ENCODE assay signal across 8 cellular contexts in the genomic region with DNA sequence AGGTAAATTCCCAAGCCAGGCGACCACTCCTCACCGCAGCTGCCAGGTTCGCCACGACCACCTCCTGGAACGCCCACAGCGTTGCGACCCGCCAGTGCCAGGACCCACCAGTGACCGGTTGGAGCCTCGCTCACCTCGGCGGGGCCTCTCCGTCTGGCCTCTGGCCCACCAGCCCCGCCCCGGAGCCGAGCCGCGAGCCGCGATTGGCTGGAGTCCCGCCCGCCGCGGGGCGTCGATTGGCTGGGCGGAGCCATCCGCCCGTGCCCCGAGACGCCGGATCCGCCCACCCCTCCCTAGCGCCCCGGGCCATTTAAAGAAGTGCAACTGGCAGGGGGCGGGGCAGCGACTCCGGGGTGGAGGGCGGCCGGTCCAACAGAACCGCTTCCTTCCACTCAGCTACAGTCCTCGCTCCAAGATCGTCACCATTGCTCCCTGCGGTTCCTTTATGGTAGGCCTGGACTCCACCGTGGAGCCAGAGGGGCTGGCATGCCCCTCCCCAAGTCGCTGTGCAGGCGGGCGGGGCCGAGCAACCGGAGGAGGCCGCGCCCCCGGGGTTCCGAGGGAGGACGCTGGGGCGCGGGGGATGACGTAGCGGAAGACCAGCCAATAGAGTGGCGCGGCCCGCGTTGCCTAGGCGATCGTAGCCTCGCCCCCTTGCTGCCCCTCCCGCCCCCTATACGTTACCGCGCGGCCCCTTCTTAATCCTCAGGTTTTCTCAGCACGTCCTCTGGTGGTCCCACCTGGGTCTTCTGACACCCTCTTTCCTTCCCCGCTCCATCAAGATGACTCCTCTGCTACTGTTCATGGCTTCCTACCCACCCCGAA. TPM values are rescaled to one million over a fixed set of nuclear protein-coding genes. Genes with fewer than 3 reads are reported as not detected.
DNase-seq lines count a peak whose midpoint lies in the region; ATAC-seq and TF ChIP-seq lines count a peak whose summit lies in the region.

A gene with protein sequence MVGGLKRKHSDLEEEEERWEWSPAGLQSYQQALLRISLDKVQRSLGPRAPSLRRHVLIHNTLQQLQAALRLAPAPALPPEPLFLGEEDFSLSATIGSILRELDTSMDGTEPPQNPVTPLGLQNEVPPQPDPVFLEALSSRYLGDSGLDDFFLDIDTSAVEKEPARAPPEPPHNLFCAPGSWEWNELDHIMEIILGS (minus strand): TSS at position 155 of the 825 bp plus-strand sequence. CDS start 2,255 bp downstream, outside the sequence.

- TF ChIP-seq CTCF in GM12875 (IDR thresholded peaks at IDR 0.05; ENCODE audit: borderline replicate concordance, insufficient read depth, low read depth, low read length) (peak; percentile 37; the same call in 1 of the 2 replicates), upper lobe of left lung (IDR thresholded peaks at IDR 0.05) (peak in 4 of 6 experiments; percentile 17 to 35 (median 22))

- peaks cover 37% of the 10 kb centered on the region for H3K4me1 ChIP-seq in adipocyte (ENCODE audit: control insufficient read depth, insufficient read depth, low read length)
- H3K4me1 ChIP-seq in upper lobe of left lung: peaks cover 16 to 36% (median 23%) of the 10 kb centered on the region in 4 donors

- ATAC-seq in HG02798 (IDR thresholded peaks at IDR 0.05; ENCODE audit: poor library complexity, unreplicated experiment) (peak; percentile 72), upper lobe of left lung (ENCODE audit: low FRiP score in 2 of 2) (peak; percentile 94)

- intact Hi-C loops in cardiac septum (cut with DNase I) (loop anchor here (5.0 to 10.0 kb wide), 3 partner anchors 102 to 270 kb away; a partner anchor contains a TSS), posterior vena cava (cut with DNase I) (loop anchor here in 1 of 2 donors (10.0 kb wide), 1 partner anchor 100 kb away; a partner anchor contains a TSS)

- H3K27ac ChIP-seq in upper lobe of left lung: peak within 1 kb of the TSS; percentile 92 to 98 (median 96)

- H3K9me3 ChIP-seq in adipocyte (ENCODE audit: control insufficient read depth, low read length) (no peaks in the 10 kb centered on the region), upper lobe of left lung (no peaks in the 10 kb centered on the region)

- 0% methylated on average over 21 to 71 of the region's 74 CpGs for WGBS in upper lobe of left lung, 2 donors

- TF ChIP-seq POLR2A in upper lobe of left lung (IDR thresholded peaks at IDR 0.05): peak; percentile 58 to 99 (median 95)

- peak within 1 kb of the TSS; percentile 100 for H3K9ac ChIP-seq in adipocyte (ENCODE audit: low read length)

- H3K4me3 ChIP-seq in GM12875 (ENCODE audit: low read depth, low read length) (peak within 1 kb of the TSS; percentile 75), adipocyte (ENCODE audit: low read length) (peak within 1 kb of the TSS; percentile 100), upper lobe of left lung (peak within 1 kb of the TSS; percentile 66 to 92 (median 84))

- H3K27me3 ChIP-seq in adipocyte (replicated peaks; ENCODE audit: control insufficient read depth, insufficient read depth, low read length): no peaks in the 10 kb centered on the region
- no peaks in the 10 kb centered on the region for H3K27me3 ChIP-seq in upper lobe of left lung

- peak in 1 of 4 donors; percentile 21 for TF ChIP-seq EP300 in upper lobe of left lung (IDR thresholded peaks at IDR 0.05)

- DNase-seq in NCI-H1436 (lab: John Stamatoyannopoulos, UW): peak; percentile 96
- DNase-seq in SW480 (ENCODE audit: low spot score): peak; percentile 96
- DNase-seq in adipocyte (ENCODE audit: low read depth): peak; percentile 99
- peak; percentile 98 for DNase-seq in cardiac septum (ENCODE audit: low spot score)
- peak; percentile 99 for DNase-seq in posterior vena cava (ENCODE audit: low spot score)
- DNase-seq in upper lobe of left lung: peak; percentile 97 to 99

- peaks cover 28% of the 10 kb centered on the region for H3K36me3 ChIP-seq in adipocyte (ENCODE audit: control insufficient read depth, insufficient read depth, low read length, severe bottlenecking)
- peaks cover 22 to 45% (median 32%) of the 10 kb centered on the region in 4 donors for H3K36me3 ChIP-seq in upper lobe of left lung

RNA-seq across cellular contexts. Expression of the gene that starts here (rescaled TPM):
- total RNA-seq in cardiac septum: 33.9 TPM
- total RNA-seq in posterior vena cava: 10 to 100 TPM; 33.8 to 48.6 TPM
- 10 to 100 TPM in 5 of 6 donors, 1 to 10 TPM in 1; 8.9 to 44.5 (median 21.9) TPM for total RNA-seq in upper lobe of left lung

Comparison
In these comparisons a context has a peak if more than half of its experiments do, and no peak if none do; other contexts are left out.
1. Peak in every context shown above with its lines: DNase-seq, ATAC-seq, H3K4me3 ChIP-seq and H3K27ac ChIP-seq.